1 cellular context compared by ENCODE assay signal in genomic region chr17:60563743-60564142, GRCh38.
TF ChIP-seq lines count a peak whose summit lies in the region.

No MANE protein-coding gene starts in this region.

TF ChIP-seq in HepG2, 621 proteins besides CTCF, POLR2A, EP300 and RAD21 (continued from another document):
- no peak for TF ChIP-seq PAXIP1 (CRISPR knock-in tag; conservative IDR thresholded peaks at IDR 0.05)
- TF ChIP-seq E2F5 (CRISPR knock-in tag; conservative IDR thresholded peaks at IDR 0.05): no peak
- TF ChIP-seq FOSL2 (CRISPR knock-in tag; IDR thresholded peaks at IDR 0.05): peak; percentile 79
- no peak for TF ChIP-seq REXO4 (CRISPR knock-in tag; IDR thresholded peaks at IDR 0.05; ENCODE audit: borderline replicate concordance)
- TF ChIP-seq ZNF770 (CRISPR knock-in tag; IDR thresholded peaks at IDR 0.05): peak; percentile 45; the same call in 1 of the 2 replicates
- TF ChIP-seq HOMEZ (CRISPR knock-in tag; IDR thresholded peaks at IDR 0.05; ENCODE audit: low read depth): peak; percentile 54; the same call in 1 of the 2 replicates
- no peak for TF ChIP-seq ZBTB20 (CRISPR knock-in tag; IDR thresholded peaks at IDR 0.05; ENCODE audit: borderline replicate concordance, low read depth)
- no peak for TF ChIP-seq KDM3A (CRISPR knock-in tag; IDR thresholded peaks at IDR 0.05; ENCODE audit: low read depth)
- no peak for TF ChIP-seq PREB (CRISPR knock-in tag; IDR thresholded peaks at IDR 0.05)
- TF ChIP-seq HNRNPLL (IDR thresholded peaks at IDR 0.05; ENCODE audit: low read depth, low read length, poor library complexity, severe bottlenecking): no peak
- 0 out of 2 replicates have a peak, but pooled peaks have one; percentile 29 for TF ChIP-seq ZNF644 (CRISPR knock-in tag; IDR thresholded peaks at IDR 0.05; ENCODE audit: low read depth)
